In genomic region chr10:77392851-77393250, GRCh38 we compare ENCODE assay signal across 1 cellular context.
TF ChIP-seq lines count a peak whose summit lies in the region.

No MANE protein-coding gene starts in this region.

TF ChIP-seq in HCT116, 20 proteins besides CTCF, POLR2A, EP300 and RAD21 (continued from another document):
- TF ChIP-seq REST (IDR thresholded peaks at IDR 0.05; ENCODE audit: low read depth) (no peak), MAX (IDR thresholded peaks at IDR 0.05) (peak; percentile 57; the same call in 1 of the 2 replicates), SP1 (IDR thresholded peaks at IDR 0.05; ENCODE audit: low read depth) (peak; percentile 53), CBX3 (IDR thresholded peaks at IDR 0.05; ENCODE audit: low read depth) (no peak)
TF ChIP-seq in HCT116: peak in this region for 3.
